In the genomic region with DNA sequence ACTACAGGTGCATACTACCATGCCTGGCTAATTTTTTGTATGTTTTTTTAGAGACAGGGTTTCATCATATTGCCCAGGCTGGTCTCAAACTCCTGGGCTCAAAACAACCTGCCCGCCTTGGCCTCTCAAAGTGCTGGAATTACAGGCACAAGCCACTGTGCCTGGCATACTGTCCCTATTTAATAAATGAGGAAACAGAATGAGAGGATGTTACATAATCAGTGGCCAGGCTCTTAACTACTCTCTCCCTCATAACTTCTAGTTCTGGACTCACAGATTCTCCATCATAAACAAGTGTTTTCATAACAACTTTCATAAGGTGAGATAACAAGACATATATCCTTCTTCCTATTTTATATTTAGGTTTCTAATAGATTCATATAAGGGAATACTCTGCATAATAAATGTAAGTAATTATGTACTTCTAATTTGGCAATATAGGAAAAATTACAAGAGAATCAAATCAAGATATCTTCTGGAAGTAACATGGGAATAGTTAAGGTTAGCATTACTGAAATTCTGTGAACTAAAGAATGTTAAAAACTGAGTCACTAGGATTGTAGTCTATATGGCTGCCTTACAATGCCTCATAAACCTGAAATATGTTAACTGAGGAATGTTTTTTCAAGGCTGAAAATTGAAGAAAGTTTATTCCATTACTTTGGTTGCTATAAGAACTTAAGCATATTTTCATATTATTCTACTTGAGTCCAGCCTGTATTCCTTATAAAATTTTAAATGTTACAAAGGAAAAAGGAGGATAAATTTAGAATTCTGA, we compare ENCODE assay signal across 17 cellular contexts.
"Had no signal": no experiment of that assay in that cellular context is flagged by ENCODE, and none has a peak within 500 bp of the region (broad histone marks: within the 10 kb centered on the region; RNA-seq: fewer than 3 reads in every experiment).

No MANE protein-coding gene starts in this region.

- H3K4me3 ChIP-seq: heart right ventricle, sigmoid colon, suprapubic skin had no signal

- H3K4me1 ChIP-seq: heart right ventricle, sigmoid colon, suprapubic skin had no signal

- H3K27me3 ChIP-seq: heart right ventricle, sigmoid colon, suprapubic skin had no signal

- DNase-seq: activated CD4-positive, alpha-beta memory T cell treated with anti-CD3 and anti-CD28 coated beads, Interleukin-2, amount 10 ng/mL, durations not matched to agents 7 days and 5 days; activated CD4-positive, alpha-beta T cell treated with anti-CD3 and anti-CD28 coated beads for 36 hours; activated gamma-delta T cell; activated T-cell treated with anti-CD3 and anti-CD28 coated beads, Interleukin-2, amount 50 U/mL, for 48 hours; aorta; foreskin melanocyte; heart right ventricle; mesendoderm; occipital lobe; sigmoid colon; stimulated activated CD4-positive, alpha-beta T cell treated with anti-CD3 and anti-CD28 coated beads, Interleukin-12 subunit alpha, Interleukin-12 subunit beta, amount 100 ng/mL, for 4 hours; stimulated activated CD4-positive, alpha-beta T cell treated with anti-CD3 and anti-CD28 coated beads, Interleukin-2, amount 100 ng/mL, for 48 hours; stimulated activated CD8-positive, alpha-beta memory T cell treated with anti-CD3 and anti-CD28 coated beads, Interleukin-4, amount 100 ng/mL, for 48 hours; stimulated activated naive CD8-positive, alpha-beta T cell treated with anti-CD3 and anti-CD28 coated beads, Interleukin-15, Interleukin-2, amounts not matched to agents 100 U/mL and 50 U/mL, for 24 hours; T-helper 9 cell had no signal

- H3K9me3 ChIP-seq: heart right ventricle, sigmoid colon, suprapubic skin had no signal

- H3K27ac ChIP-seq: heart right ventricle, sigmoid colon, suprapubic skin, VCaP had no signal

- ATAC-seq: activated CD4-positive, alpha-beta T cell treated with anti-CD3 and anti-CD28 coated beads for 36 hours; heart right ventricle; stimulated activated naive CD8-positive, alpha-beta T cell treated with anti-CD3 and anti-CD28 coated beads, Interleukin-15, Interleukin-2, amounts not matched to agents 100 U/mL and 50 U/mL, for 24 hours had no signal
